In the genomic region with DNA sequence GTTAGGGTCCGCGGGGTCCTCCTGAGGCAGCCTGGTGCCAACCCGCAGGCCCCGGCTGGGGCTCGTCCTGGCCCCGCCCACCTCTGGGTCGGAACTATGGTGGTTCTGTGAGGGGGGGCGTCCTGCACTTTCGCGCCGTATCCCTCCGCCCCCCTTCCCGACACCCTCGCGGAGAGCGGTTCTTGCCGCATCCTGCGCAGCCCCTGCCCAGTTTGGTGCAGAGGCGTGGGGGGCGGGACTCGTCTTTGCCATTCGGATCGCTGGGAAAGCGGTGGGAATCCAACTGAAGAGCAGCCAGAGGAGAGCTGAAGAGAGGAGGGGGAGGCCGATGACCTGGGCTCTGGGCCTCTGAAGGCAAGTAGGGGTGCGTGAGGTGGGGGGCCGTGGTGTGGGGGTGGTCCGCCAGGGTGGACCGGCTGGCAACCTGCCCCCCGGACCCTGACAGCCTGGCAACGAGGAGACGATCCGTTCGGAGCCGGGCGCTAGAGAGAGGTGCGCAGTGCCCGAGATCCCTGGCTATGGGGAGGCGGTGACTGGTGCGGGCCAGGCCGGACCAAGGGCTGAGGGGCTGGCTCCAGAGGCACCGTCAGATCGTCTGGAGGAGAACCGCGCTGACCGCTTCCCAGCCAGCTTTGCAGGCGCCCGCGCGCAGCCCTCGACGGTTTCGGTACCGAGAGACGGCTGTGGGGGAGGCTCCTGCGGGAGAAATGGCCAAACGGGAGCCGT, we compare ENCODE assay signal across 9 cellular contexts. TPM values are rescaled to one million over a fixed set of nuclear protein-coding genes. Genes with fewer than 3 reads are reported as not detected.
A peak's percentile ranks its signal among the peaks of the same experiment; 100 is the strongest.
DNase-seq lines count a peak whose midpoint lies in the region; ATAC-seq and TF ChIP-seq lines count a peak whose summit lies in the region.
"Had no signal": no experiment of that assay in that cellular context is flagged by ENCODE, and none has a peak within 500 bp of the region (broad histone marks: within the 10 kb centered on the region; RNA-seq: fewer than 3 reads in every experiment).

A gene with protein sequence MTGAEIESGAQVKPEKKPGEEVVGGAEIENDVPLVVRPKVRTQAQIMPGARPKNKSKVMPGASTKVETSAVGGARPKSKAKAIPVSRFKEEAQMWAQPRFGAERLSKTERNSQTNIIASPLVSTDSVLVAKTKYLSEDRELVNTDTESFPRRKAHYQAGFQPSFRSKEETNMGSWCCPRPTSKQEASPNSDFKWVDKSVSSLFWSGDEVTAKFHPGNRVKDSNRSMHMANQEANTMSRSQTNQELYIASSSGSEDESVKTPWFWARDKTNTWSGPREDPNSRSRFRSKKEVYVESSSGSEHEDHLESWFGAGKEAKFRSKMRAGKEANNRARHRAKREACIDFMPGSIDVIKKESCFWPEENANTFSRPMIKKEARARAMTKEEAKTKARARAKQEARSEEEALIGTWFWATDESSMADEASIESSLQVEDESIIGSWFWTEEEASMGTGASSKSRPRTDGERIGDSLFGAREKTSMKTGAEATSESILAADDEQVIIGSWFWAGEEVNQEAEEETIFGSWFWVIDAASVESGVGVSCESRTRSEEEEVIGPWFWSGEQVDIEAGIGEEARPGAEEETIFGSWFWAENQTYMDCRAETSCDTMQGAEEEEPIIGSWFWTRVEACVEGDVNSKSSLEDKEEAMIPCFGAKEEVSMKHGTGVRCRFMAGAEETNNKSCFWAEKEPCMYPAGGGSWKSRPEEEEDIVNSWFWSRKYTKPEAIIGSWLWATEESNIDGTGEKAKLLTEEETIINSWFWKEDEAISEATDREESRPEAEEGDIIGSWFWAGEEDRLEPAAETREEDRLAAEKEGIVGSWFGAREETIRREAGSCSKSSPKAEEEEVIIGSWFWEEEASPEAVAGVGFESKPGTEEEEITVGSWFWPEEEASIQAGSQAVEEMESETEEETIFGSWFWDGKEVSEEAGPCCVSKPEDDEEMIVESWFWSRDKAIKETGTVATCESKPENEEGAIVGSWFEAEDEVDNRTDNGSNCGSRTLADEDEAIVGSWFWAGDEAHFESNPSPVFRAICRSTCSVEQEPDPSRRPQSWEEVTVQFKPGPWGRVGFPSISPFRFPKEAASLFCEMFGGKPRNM (N-terminal part only) (plus strand): TSS at position 242 of the 726 bp plus-strand sequence. CDS start 2,431 bp downstream, outside the sequence.

- intact Hi-C loops in thyroid gland (cut with DNase I): no loop called here

- H3K36me3 ChIP-seq in thyroid gland: no peaks in the 10 kb centered on the region

- H3K4me1 ChIP-seq in thyroid gland: no peaks in the 10 kb centered on the region

- peak; percentile 26 for ATAC-seq in GM18498 (IDR thresholded peaks at IDR 0.05; ENCODE audit: unreplicated experiment)
- ATAC-seq: K562 had no signal

- no peaks in the 10 kb centered on the region for H3K9me3 ChIP-seq in thyroid gland

- peak; percentile 92 for DNase-seq in NCI-H2227 (lab: John Stamatoyannopoulos, UW; ENCODE audit: unreplicated experiment)
- DNase-seq in activated T-helper 9 cell treated with anti-CD3 and anti-CD28 coated beads, Interleukin-2, amount 50 U/mL, for 16 hours (ENCODE audit: low read depth): peak; percentile 34
- DNase-seq in fibroblast of villous mesenchyme (ENCODE audit: low read depth): peak; percentile 13
- DNase-seq in nephron progenitor cell: peak; percentile 67
- DNase-seq in thyroid gland: peak; percentile 71 to 74
- DNase-seq in HuH-7 (ENCODE audit: low spot score): no peak
- no peak for DNase-seq in HPDE6-E6E7 (ENCODE audit: extremely low spot score)

- no peak for TF ChIP-seq CTCF in fibroblast of villous mesenchyme (IDR thresholded peaks at IDR 0.05; ENCODE audit: insufficient read depth, low read depth, low read length)
- TF ChIP-seq CTCF in nephron progenitor cell (IDR thresholded peaks at IDR 0.05): no peak
- no peak for TF ChIP-seq CTCF in thyroid gland (IDR thresholded peaks at IDR 0.05)

- H3K4me3 ChIP-seq in fibroblast of villous mesenchyme (ENCODE audit: low read depth, low read length): peak within 1 kb of the TSS; percentile 64
- peak within 1 kb of the TSS; percentile 39 to 53 (median 47) for H3K4me3 ChIP-seq in thyroid gland (replicated peaks in 1 of 3)
- H3K4me3 ChIP-seq: K562 had no signal

- peak in 1 of 2 donors; percentile 70 for TF ChIP-seq POLR2A in thyroid gland (IDR thresholded peaks at IDR 0.05)

- no peaks in the 10 kb centered on the region for H3K27me3 ChIP-seq in thyroid gland

- WGBS in thyroid gland, 2 donors: 0% methylated on average over 2 of the region's 58 CpGs; no CpG with 5 or more reads in 1 of the 2 donors

- peak within 1 kb of the TSS; percentile 94 for H3K4me3 Mint-ChIP-seq in nephron progenitor cell

- peaks cover 12% of the 10 kb centered on the region for H3K4me1 Mint-ChIP-seq in nephron progenitor cell

- H3K27ac ChIP-seq in thyroid gland: peak within 1 kb of the TSS; percentile 58 to 88 (median 72)

- peaks cover 36% of the 10 kb centered on the region for H3K36me3 Mint-ChIP-seq in nephron progenitor cell (ENCODE audit: low read depth)

- peaks cover 51% of the 10 kb centered on the region for H3K9me3 Mint-ChIP-seq in nephron progenitor cell

- no peak within 1 kb of the TSS for H3K27ac Mint-ChIP-seq in nephron progenitor cell

- peaks cover 10% of the 10 kb centered on the region for H3K27me3 Mint-ChIP-seq in nephron progenitor cell (ENCODE audit: low read depth, poor library complexity)

RNA-seq across cellular contexts. Expression of the gene that starts here (rescaled TPM):
- total RNA-seq in fibroblast of villous mesenchyme (2.6 and 2.9 TPM in 2 replicates), thyroid gland (10 to 100 TPM; 18.6 to 32.2 (median 26.2) TPM)

Comparison
In these comparisons a context has a peak if more than half of its experiments do, and no peak if none do; other contexts are left out.
1. DNase-seq: peak in NCI-H2227 (single experiment), activated T-helper 9 cell treated with anti-CD3 and anti-CD28 coated beads, Interleukin-2, amount 50 U/mL, for 16 hours (single experiment), fibroblast of villous mesenchyme (single experiment), nephron progenitor cell (single experiment) and thyroid gland (2 of 2); none in HuH-7 (single experiment) and HPDE6-E6E7 (single experiment).